In genomic region chr15:70401709-70402108, GRCh38 we compare ENCODE assay signal across 21 cellular contexts.
"Had no signal": no experiment of that assay in that cellular context is flagged by ENCODE, and none has a peak within 500 bp of the region (broad histone marks: within the 10 kb centered on the region; RNA-seq: fewer than 3 reads in every experiment).

No MANE protein-coding gene starts in this region.

- H3K4me1 ChIP-seq: adrenal gland, prostate gland, uterus had no signal

- H3K4me3 ChIP-seq: adrenal gland, cardiac muscle cell, heart right ventricle, prostate gland, transverse colon, uterus had no signal

- H3K27ac Mint-ChIP-seq: activated CD4-positive, alpha-beta T cell treated with anti-CD3 and anti-CD28 coated beads for 36 hours; activated naive CD4-positive, alpha-beta T cell treated with anti-CD3 and anti-CD28 coated beads, Interleukin-2, amount 50 U/mL, for 72 hours; dendritic cell treated with granulocyte-macrophage colony-stimulating factor and Interleukin-4, amounts not matched to agents 40 ng/mL and 50 ng/mL, for 4 days; effector memory CD8-positive, alpha-beta T cell; naive thymus-derived CD8-positive, alpha-beta T cell had no signal

- H3K9me3 ChIP-seq: adrenal gland, prostate gland, transverse colon, uterus had no signal

- H3K36me3 ChIP-seq: adrenal gland, cardiac muscle cell, heart right ventricle, prostate gland, transverse colon, uterus had no signal

- H3K36me3 Mint-ChIP-seq: activated naive CD4-positive, alpha-beta T cell treated with anti-CD3 and anti-CD28 coated beads, Interleukin-2, amount 50 U/mL, for 72 hours; naive thymus-derived CD8-positive, alpha-beta T cell had no signal

- H3K27me3 ChIP-seq: adrenal gland, cardiac muscle cell, transverse colon, uterus had no signal

- ATAC-seq: activated CD4-positive, alpha-beta T cell treated with anti-CD3 and anti-CD28 coated beads for 36 hours; activated naive CD4-positive, alpha-beta T cell treated with anti-CD3 and anti-CD28 coated beads, Interleukin-2, amount 50 U/mL, for 72 hours; effector memory CD8-positive, alpha-beta T cell; naive thymus-derived CD8-positive, alpha-beta T cell had no signal

- H3K4me1 Mint-ChIP-seq: activated CD4-positive, alpha-beta T cell treated with anti-CD3 and anti-CD28 coated beads for 36 hours had no signal

- H3K4me3 Mint-ChIP-seq: activated CD4-positive, alpha-beta T cell treated with anti-CD3 and anti-CD28 coated beads for 36 hours; dendritic cell treated with granulocyte-macrophage colony-stimulating factor and Interleukin-4, amounts not matched to agents 40 ng/mL and 50 ng/mL, for 4 days; effector memory CD8-positive, alpha-beta T cell; naive thymus-derived CD8-positive, alpha-beta T cell had no signal

- H3K9me3 Mint-ChIP-seq: activated naive CD4-positive, alpha-beta T cell treated with anti-CD3 and anti-CD28 coated beads, Interleukin-2, amount 50 U/mL, for 72 hours; dendritic cell treated with granulocyte-macrophage colony-stimulating factor and Interleukin-4, amounts not matched to agents 40 ng/mL and 50 ng/mL, for 4 days; effector memory CD8-positive, alpha-beta T cell; naive thymus-derived CD8-positive, alpha-beta T cell had no signal

- H3K27ac ChIP-seq: adrenal gland, cardiac muscle cell, heart right ventricle, prostate gland, transverse colon, uterus had no signal

- DNase-seq: activated CD4-positive, alpha-beta T cell treated with anti-CD3 and anti-CD28 coated beads for 36 hours; activated CD4-positive, alpha-beta T cell treated with anti-CD3 and anti-CD28 coated beads, Interleukin-2, amount 50 U/mL, for 48 hours; activated gamma-delta T cell; adrenal gland; effector memory CD8-positive, alpha-beta T cell; heart right ventricle; mesendoderm; naive thymus-derived CD8-positive, alpha-beta T cell; right cardiac atrium; stimulated activated CD4-positive, alpha-beta T cell treated with anti-CD3 and anti-CD28 coated beads, Interleukin-4, amount 100 ng/mL, for 4 hours; stimulated activated naive CD4-positive, alpha-beta T cell; substantia nigra; SW 1271; T-helper 2 cell; transverse colon had no signal

- FAIRE-seq: frontal cortex had no signal
